In genomic region chr2:88903744-88904353, GRCh38 we compare ENCODE assay signal across 9 cellular contexts.
DNase-seq lines count a peak whose midpoint lies in the region; ATAC-seq, FAIRE-seq and TF ChIP-seq lines count a peak whose summit lies in the region.
"Had no signal": no experiment of that assay in that cellular context is flagged by ENCODE, and none has a peak within 500 bp of the region (broad histone marks: within the 10 kb centered on the region; RNA-seq: fewer than 3 reads in every experiment).

No MANE protein-coding gene starts in this region.

- POLR2A ChIA-PET in activated CD4-positive, alpha-beta memory T cell treated with anti-CD3 and anti-CD28 coated beads, Interleukin-2, amount 10 ng/mL, durations not matched to agents 7 days and 5 days (lab: Charles Lee), result no interaction called here
- POLR2A ChIA-PET in activated CD4-positive, alpha-beta memory T cell treated with anti-CD3 and anti-CD28 coated beads for 36 hours (lab: Charles Lee), result no interaction called here

- no peaks in the 10 kb centered on the region for H3K9me3 Mint-ChIP-seq in activated CD4-positive, alpha-beta memory T cell treated with anti-CD3 and anti-CD28 coated beads, Interleukin-2, amount 10 ng/mL, durations not matched to agents 7 days and 5 days
- H3K9me3 Mint-ChIP-seq in activated CD4-positive, alpha-beta memory T cell treated with anti-CD3 and anti-CD28 coated beads for 36 hours, result peaks cover 3% of the 10 kb centered on the region

- intact Hi-C loops in activated CD4-positive, alpha-beta memory T cell treated with anti-CD3 and anti-CD28 coated beads for 36 hours (cut with micrococcal nuclease), result no loop called here
- intact Hi-C loops in kidney (cut with DNase I) (no loop called here), posterior vena cava (cut with DNase I) (no loop called here)

- H3K4me3 ChIP-seq in kidney (ENCODE audit: low read length in 2 of 2), result no peak overlapping the region
- H3K4me3 ChIP-seq: skin epidermis had no signal

- no peak overlapping the region for H3K27ac Mint-ChIP-seq in activated CD4-positive, alpha-beta memory T cell treated with anti-CD3 and anti-CD28 coated beads, Interleukin-2, amount 10 ng/mL, durations not matched to agents 7 days and 5 days
- H3K27ac Mint-ChIP-seq in activated CD4-positive, alpha-beta memory T cell treated with anti-CD3 and anti-CD28 coated beads for 36 hours, result no peak overlapping the region

- DNase-seq in activated CD4-positive, alpha-beta memory T cell treated with anti-CD3 and anti-CD28 coated beads, Interleukin-2, amount 10 ng/mL, durations not matched to agents 7 days and 5 days, result peak; percentile 17
- no peak for DNase-seq in activated CD4-positive, alpha-beta memory T cell treated with anti-CD3 and anti-CD28 coated beads for 36 hours
- DNase-seq in LoVo (ENCODE audit: low spot score) (peak; percentile 39), amniotic epithelial cell (ENCODE audit: low read depth) (peak; percentile 5), kidney (no peak), posterior vena cava (ENCODE audit: low spot score) (no peak), NCI-H1436 treated with DMSO at 0.1 percent for 48 hours (lab: John Stamatoyannopoulos, UW) (no peak)

- H3K4me1 Mint-ChIP-seq in activated CD4-positive, alpha-beta memory T cell treated with anti-CD3 and anti-CD28 coated beads, Interleukin-2, amount 10 ng/mL, durations not matched to agents 7 days and 5 days, result no peaks in the 10 kb centered on the region
- H3K4me1 Mint-ChIP-seq in activated CD4-positive, alpha-beta memory T cell treated with anti-CD3 and anti-CD28 coated beads for 36 hours (ENCODE audit: low read depth), result no peaks in the 10 kb centered on the region

- no peaks in the 10 kb centered on the region for H3K36me3 ChIP-seq in kidney (ENCODE audit: control insufficient read depth in 1 of 2, insufficient read depth in 2 of 2, low read length in 2 of 2)

- H3K9me3 ChIP-seq in kidney (ENCODE audit: control insufficient read depth in 1 of 2, low read length in 2 of 2), result no peaks in the 10 kb centered on the region

- no peak overlapping the region for H3K4me3 Mint-ChIP-seq in activated CD4-positive, alpha-beta memory T cell treated with anti-CD3 and anti-CD28 coated beads, Interleukin-2, amount 10 ng/mL, durations not matched to agents 7 days and 5 days
- H3K4me3 Mint-ChIP-seq in activated CD4-positive, alpha-beta memory T cell treated with anti-CD3 and anti-CD28 coated beads for 36 hours, result no peak overlapping the region

- no peaks in the 10 kb centered on the region for H3K36me3 Mint-ChIP-seq in activated CD4-positive, alpha-beta memory T cell treated with anti-CD3 and anti-CD28 coated beads, Interleukin-2, amount 10 ng/mL, durations not matched to agents 7 days and 5 days (ENCODE audit: low read depth)
- H3K36me3 Mint-ChIP-seq in activated CD4-positive, alpha-beta memory T cell treated with anti-CD3 and anti-CD28 coated beads for 36 hours, result no peaks in the 10 kb centered on the region

- ATAC-seq in GM18520 (IDR thresholded peaks at IDR 0.05; ENCODE audit: unreplicated experiment), result no peak

- TF ChIP-seq CTCF in kidney (IDR thresholded peaks at IDR 0.05; ENCODE audit: borderline replicate concordance, extremely low read depth, insufficient read depth), result peak; percentile 72

- H3K27ac ChIP-seq in kidney (ENCODE audit: low read depth in 2 of 2, low read length in 2 of 2), result no peak overlapping the region
- H3K27ac ChIP-seq: skin epidermis had no signal

- H3K27me3 Mint-ChIP-seq in activated CD4-positive, alpha-beta memory T cell treated with anti-CD3 and anti-CD28 coated beads, Interleukin-2, amount 10 ng/mL, durations not matched to agents 7 days and 5 days, result peaks cover 26% of the 10 kb centered on the region
- H3K27me3 Mint-ChIP-seq in activated CD4-positive, alpha-beta memory T cell treated with anti-CD3 and anti-CD28 coated beads for 36 hours, result peaks cover 16% of the 10 kb centered on the region

- H3K4me1 ChIP-seq in kidney (ENCODE audit: control insufficient read depth in 1 of 2, insufficient read depth in 1 of 2, low read depth in 1 of 2, low read length in 2 of 2), result no peaks in the 10 kb centered on the region

- FAIRE-seq in kidney (lab: Jason Lieb, UNC), result no peak

- no peak overlapping the region for H3K9ac ChIP-seq in kidney (ENCODE audit: low read length in 2 of 2)

- CTCF ChIA-PET in activated CD4-positive, alpha-beta memory T cell treated with anti-CD3 and anti-CD28 coated beads, Interleukin-2, amount 10 ng/mL, durations not matched to agents 7 days and 5 days (lab: Charles Lee), result interaction anchor here (0.8 to 1.2 kb wide), 4 partner anchors 10 to 37 kb away, joined by 3 to 4 read pairs (median 4); no protein-coding TSS in a partner anchor
- CTCF ChIA-PET in activated CD4-positive, alpha-beta memory T cell treated with anti-CD3 and anti-CD28 coated beads for 36 hours (lab: Charles Lee), result interaction anchor here (0.6 to 1.0 kb wide), 3 partner anchors 8 to 11 kb away, joined by 3 to 4 read pairs (median 4); no protein-coding TSS in a partner anchor

Comparison
In these comparisons a context has a peak if more than half of its experiments do, and no peak if none do; other contexts are left out.
1. DNase-seq: peak in activated CD4-positive, alpha-beta memory T cell treated with anti-CD3 and anti-CD28 coated beads, Interleukin-2, amount 10 ng/mL, durations not matched to agents 7 days and 5 days (single experiment), LoVo (single experiment) and amniotic epithelial cell (single experiment); none in activated CD4-positive, alpha-beta memory T cell treated with anti-CD3 and anti-CD28 coated beads for 36 hours (single experiment), kidney (single experiment), posterior vena cava (single experiment) and NCI-H1436 treated with DMSO at 0.1 percent for 48 hours (single experiment).